1 cellular context compared by ENCODE assay signal in genomic region chr19:47765522-47766358, GRCh38.
TF ChIP-seq lines count a peak whose summit lies in the region.

No MANE protein-coding gene starts in this region.

TF ChIP-seq in WTC11, 78 proteins besides CTCF, POLR2A, EP300 and RAD21 (continued from another document):
- no peak for TF ChIP-seq HMGXB4 (CRISPR knock-in tag; IDR thresholded peaks at IDR 0.05)
- no peak for TF ChIP-seq E2F5 (CRISPR knock-in tag; IDR thresholded peaks at IDR 0.05)
- TF ChIP-seq ZNF232 (CRISPR knock-in tag; IDR thresholded peaks at IDR 0.05) = 0 out of 2 replicates have a peak, but pooled peaks have one; percentile 9
- TF ChIP-seq ZNF263 (CRISPR knock-in tag; IDR thresholded peaks at IDR 0.05; ENCODE audit: low read depth) = no peak
- no peak for TF ChIP-seq MAX (CRISPR knock-in tag; IDR thresholded peaks at IDR 0.05)
- TF ChIP-seq SMAD3 (CRISPR knock-in tag; IDR thresholded peaks at IDR 0.05; ENCODE audit: borderline replicate concordance) = no peak
